In genomic region chr22:24467340-24467739, GRCh38 we compare ENCODE assay signal across 16 cellular contexts. TPM values are rescaled to one million over a fixed set of nuclear protein-coding genes. Genes with fewer than 3 reads are reported as not detected.
DNase-seq lines count a peak whose midpoint lies in the region; ATAC-seq and TF ChIP-seq lines count a peak whose summit lies in the region.
"Had no signal": no experiment of that assay in that cellular context is flagged by ENCODE, and none has a peak within 500 bp of the region (broad histone marks: within the 10 kb centered on the region; RNA-seq: fewer than 3 reads in every experiment).

No MANE protein-coding gene starts in this region.

- H3K79me2 ChIP-seq in HCT116 (ENCODE audit: insufficient read depth, low read length), result no peaks in the 10 kb centered on the region

- CTCF ChIA-PET in HCT116 (lab: Charles Lee), result interaction anchor here (1.2 kb wide), 1 partner anchor 11 kb away, joined by 3 read pairs; no protein-coding TSS in a partner anchor

- TF ChIP-seq POLR2A in HCT116 (IDR thresholded peaks at IDR 0.05; ENCODE audit: borderline replicate concordance, extremely low read depth, insufficient read depth, insufficient read length) (no peak), vagina (IDR thresholded peaks at IDR 0.05) (no peak)

- H3K36me3 ChIP-seq in HCT116 (ENCODE audit: control insufficient read depth in 1 of 2, insufficient read depth in 2 of 2, low read length in 2 of 2), result no peaks in the 10 kb centered on the region
- H3K36me3 ChIP-seq in SJSA1, result no peaks in the 10 kb centered on the region
- H3K36me3 ChIP-seq in skeletal muscle satellite cell (ENCODE audit: insufficient read depth, low read length), result no peaks in the 10 kb centered on the region
- H3K36me3 ChIP-seq in vagina, result no peaks in the 10 kb centered on the region
- H3K36me3 ChIP-seq: tibial nerve had no signal

- ATAC-seq in HCT116, result peak; percentile 24
- ATAC-seq in GM19035 (IDR thresholded peaks at IDR 0.05; ENCODE audit: unreplicated experiment), result no peak
- no peak for ATAC-seq in GM18502 (IDR thresholded peaks at IDR 0.05; ENCODE audit: poor library complexity, unreplicated experiment)
- ATAC-seq: activated T-helper 17 cell treated with anti-CD3 and anti-CD28 coated beads, Interleukin-2, amount 50 U/mL, for 72 hours; T-cell had no signal

- H3K9me2 ChIP-seq in HCT116 (ENCODE audit: insufficient read depth), result no peaks in the 10 kb centered on the region

- intact Hi-C loops in HCT116 (cut with micrococcal nuclease) (no loop called here), vagina (cut with DNase I) (loop anchor here (10.0 kb wide), 1 partner anchor 1653 kb away; no protein-coding TSS in a partner anchor)

- H3K9me3 ChIP-seq in HCT116 (ENCODE audit: control insufficient read depth in 1 of 2, insufficient read depth in 1 of 2, low read depth in 1 of 2, low read length in 2 of 2), result no peaks in the 10 kb centered on the region
- H3K9me3 ChIP-seq in SJSA1 (replicated peaks), result no peaks in the 10 kb centered on the region
- no peaks in the 10 kb centered on the region for H3K9me3 ChIP-seq in skeletal muscle satellite cell (replicated peaks; ENCODE audit: low read length)
- no peaks in the 10 kb centered on the region for H3K9me3 ChIP-seq in vagina
- H3K9me3 ChIP-seq: tibial nerve had no signal

- POLR2A ChIA-PET in HCT116 (lab: Charles Lee), result no interaction called here

- no peaks in the 10 kb centered on the region for H4K20me1 ChIP-seq in HCT116 (ENCODE audit: insufficient read depth)

- BruUV-seq in HCT116 (replicated peaks; lab: Mats Ljungman, UMichigan), result no TSS peak

- TF ChIP-seq CTCF in HCT116 (IDR thresholded peaks at IDR 0.05 in 2 of 3, conservative IDR thresholded peaks at IDR 0.05 in 1 of 3; ENCODE audit: borderline replicate concordance in 1 of 3, insufficient read depth in 1 of 3, low read depth in 2 of 3, low read length in 2 of 3) (no peak), vagina (IDR thresholded peaks at IDR 0.05) (no peak)

- H2AFZ ChIP-seq in HCT116 (ENCODE audit: low read depth, low read length, poor library complexity, severe bottlenecking), result no peak overlapping the region

- H3K4me2 ChIP-seq in HCT116 (ENCODE audit: low read length) (peak overlapping the region; percentile 68), skeletal muscle satellite cell (ENCODE audit: low read length) (peak overlapping the region; percentile 64)

- H3K27ac ChIP-seq in HCT116 (ENCODE audit: low read depth, low read length), result peak overlapping the region; percentile 58; the same call in 1 of the 2 replicates
- H3K27ac ChIP-seq in SJSA1, result peak overlapping the region; percentile 61
- no peak overlapping the region for H3K27ac ChIP-seq in vagina

- H3K4me1 ChIP-seq in HCT116 (ENCODE audit: control insufficient read depth in 1 of 2, insufficient read depth in 2 of 2, low read length in 2 of 2) (peaks cover 25 to 39% of the 10 kb centered on the region in 2 experiments), SJSA1 (replicated peaks) (peaks cover 33% of the 10 kb centered on the region), skeletal muscle satellite cell (ENCODE audit: control insufficient read depth, insufficient read depth, low read length) (peaks cover 13% of the 10 kb centered on the region), vagina (peaks cover 6% of the 10 kb centered on the region)

- H3K4me3 ChIP-seq in HCT116 (replicated peaks in 1 of 2; ENCODE audit: low read depth in 1 of 2, low read length in 2 of 2), result peak overlapping the region in 1 of 2 experiments; percentile 25; a peak in 2 of 4 replicates
- no peak overlapping the region for H3K4me3 ChIP-seq in SJSA1
- H3K4me3 ChIP-seq in skeletal muscle satellite cell (ENCODE audit: low read length), result no peak overlapping the region
- no peak overlapping the region for H3K4me3 ChIP-seq in vagina
- H3K4me3 ChIP-seq: tibial nerve had no signal

- TF ChIP-seq RAD21 in HCT116 (IDR thresholded peaks at IDR 0.05; ENCODE audit: low read depth), result no peak

- H3K9ac ChIP-seq in HCT116 (ENCODE audit: low read length), result no peak overlapping the region
- H3K9ac ChIP-seq in skeletal muscle satellite cell (ENCODE audit: low read depth, low read length), result no peak overlapping the region

- RAD21 ChIA-PET in HCT116 (lab: Charles Lee; ENCODE audit: low non-redundant PET in 1 of 2, low total read pairs in 2 of 2, uncharacterized antibody in 2 of 2, unreplicated experiment in 2 of 2), result no interaction called here

- DNase-seq in HCT116 (ENCODE audit: low read depth, low spot score) (no peak), SJSA1 (ENCODE audit: low read depth in 1 of 2, low spot score in 2 of 2) (no peak), islet precursor cell (peak; percentile 24), vagina (ENCODE audit: extremely low spot score in 2 of 2) (no peak)
- no peak for DNase-seq in stimulated activated CD4-positive, alpha-beta T cell treated with anti-CD3 and anti-CD28 coated beads, Interleukin-2, amount 100 ng/mL, for 24 hours
- DNase-seq: activated CD8-positive, alpha-beta memory T cell treated with anti-CD3 and anti-CD28 coated beads for 24 hours; DMS53; NCI-H1048; NCI-H774; small intestine; T-cell had no signal

- H3K27me3 ChIP-seq in HCT116 (ENCODE audit: insufficient read depth, low read length) (no peaks in the 10 kb centered on the region), SJSA1 (replicated peaks) (no peaks in the 10 kb centered on the region), skeletal muscle satellite cell (ENCODE audit: control insufficient read depth, insufficient read depth, low read length) (no peaks in the 10 kb centered on the region), vagina (no peaks in the 10 kb centered on the region)
- H3K27me3 ChIP-seq: tibial nerve had no signal

TF ChIP-seq in HCT116, 20 proteins besides CTCF, POLR2A, EP300 and RAD21:
- TF ChIP-seq, protein P1, sequence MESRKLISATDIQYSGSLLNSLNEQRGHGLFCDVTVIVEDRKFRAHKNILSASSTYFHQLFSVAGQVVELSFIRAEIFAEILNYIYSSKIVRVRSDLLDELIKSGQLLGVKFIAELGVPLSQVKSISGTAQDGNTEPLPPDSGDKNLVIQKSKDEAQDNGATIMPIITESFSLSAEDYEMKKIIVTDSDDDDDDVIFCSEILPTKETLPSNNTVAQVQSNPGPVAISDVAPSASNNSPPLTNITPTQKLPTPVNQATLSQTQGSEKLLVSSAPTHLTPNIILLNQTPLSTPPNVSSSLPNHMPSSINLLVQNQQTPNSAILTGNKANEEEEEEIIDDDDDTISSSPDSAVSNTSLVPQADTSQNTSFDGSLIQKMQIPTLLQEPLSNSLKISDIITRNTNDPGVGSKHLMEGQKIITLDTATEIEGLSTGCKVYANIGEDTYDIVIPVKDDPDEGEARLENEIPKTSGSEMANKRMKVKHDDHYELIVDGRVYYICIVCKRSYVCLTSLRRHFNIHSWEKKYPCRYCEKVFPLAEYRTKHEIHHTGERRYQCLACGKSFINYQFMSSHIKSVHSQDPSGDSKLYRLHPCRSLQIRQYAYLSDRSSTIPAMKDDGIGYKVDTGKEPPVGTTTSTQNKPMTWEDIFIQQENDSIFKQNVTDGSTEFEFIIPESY (IDR thresholded peaks at IDR 0.05; ENCODE audit: extremely low read depth, insufficient replicate concordance, low read length), result no peak
- TF ChIP-seq SRF (IDR thresholded peaks at IDR 0.05; ENCODE audit: low read depth), result no peak
- TF ChIP-seq, protein P2, sequence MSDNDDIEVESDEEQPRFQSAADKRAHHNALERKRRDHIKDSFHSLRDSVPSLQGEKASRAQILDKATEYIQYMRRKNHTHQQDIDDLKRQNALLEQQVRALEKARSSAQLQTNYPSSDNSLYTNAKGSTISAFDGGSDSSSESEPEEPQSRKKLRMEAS (IDR thresholded peaks at IDR 0.05), result no peak
TF ChIP-seq in HCT116: peak in this region for 0.

RNA-seq across cellular contexts. Expression of gene UPB1, which starts 27.8 kb away (rescaled TPM):
- total RNA-seq in HCT116 (2021; ENCODE audit: unreplicated experiment) (0.27 TPM), vagina (not detected)
- polyA plus RNA-seq in HCT116 (2012), result 0.06 and 0.14 TPM in 2 replicates
- total RNA-seq in SJSA1 (2014; rRNA removed; shearing (Covaris generic)), result 0.44 and 0.47 TPM in 2 replicates
- under 0.01 TPM in 1 of 2 replicates, not detected in the other for total RNA-seq in skeletal muscle satellite cell (2012; rRNA removed)

RNA-seq across cellular contexts. Expression of gene ADORA2A, which starts 39.9 kb away (rescaled TPM):
- 3.6 TPM for total RNA-seq in HCT116 (2021; ENCODE audit: unreplicated experiment)
- polyA plus RNA-seq in HCT116 (2012), result 3.1 and 3.3 TPM in 2 replicates
- total RNA-seq in SJSA1 (2014; rRNA removed; shearing (Covaris generic)), result 3.4 and 3.6 TPM in 2 replicates
- total RNA-seq in skeletal muscle satellite cell (2012; rRNA removed), result 3.3 and 6.3 TPM in 2 replicates
- total RNA-seq in vagina, result 5.2 TPM
